Comparison of ENCODE assay signal across 1 cellular context in genomic region chr19:39445258-39446071, GRCh38.
A peak's percentile ranks its signal among the peaks of the same experiment; 100 is the strongest.
TF ChIP-seq lines count a peak whose summit lies in the region.

Gene SUPT5H (plus strand): TSS chr19:39445582. CDS start chr19:39445891, 309 bp downstream.

TF ChIP-seq in HepG2, 621 proteins besides CTCF, POLR2A, EP300 and RAD21 (continued from another document and continues in another):
- TF ChIP-seq ZNF816 (CRISPR knock-in tag; IDR thresholded peaks at IDR 0.05; ENCODE audit: borderline replicate concordance): peak; percentile 81; the same call in 1 of the 2 replicates
- peak; percentile 100 for TF ChIP-seq THAP7 (CRISPR knock-in tag; IDR thresholded peaks at IDR 0.05)
- TF ChIP-seq MYNN (CRISPR knock-in tag; IDR thresholded peaks at IDR 0.05; ENCODE audit: low read depth): 0 out of 2 replicates have a peak, but pooled peaks have one; percentile 57
- TF ChIP-seq MTA1 (CRISPR knock-in tag; IDR thresholded peaks at IDR 0.05; ENCODE audit: borderline replicate concordance): peak; percentile 46; the same call in 1 of the 2 replicates
- peak; percentile 42 for TF ChIP-seq ZNF18 (CRISPR knock-in tag; IDR thresholded peaks at IDR 0.05; ENCODE audit: insufficient replicate concordance)
- no peak for TF ChIP-seq ZNF367 (CRISPR knock-in tag; IDR thresholded peaks at IDR 0.05; ENCODE audit: borderline replicate concordance)
- peak; percentile 83; the same call in 1 of the 2 replicates for TF ChIP-seq HINFP (CRISPR knock-in tag; IDR thresholded peaks at IDR 0.05; ENCODE audit: low read depth)
- TF ChIP-seq ZSCAN25 (CRISPR knock-in tag; IDR thresholded peaks at IDR 0.05): no peak; the same call in 1 of the 2 replicates
- TF ChIP-seq PREB (CRISPR knock-in tag; IDR thresholded peaks at IDR 0.05): no peak
- no peak for TF ChIP-seq JARID2 (CRISPR knock-in tag; IDR thresholded peaks at IDR 0.05; ENCODE audit: insufficient replicate concordance)
- TF ChIP-seq GATA4 (IDR thresholded peaks at IDR 0.05; ENCODE audit: borderline replicate concordance, low read depth): peak; percentile 74; the same call in 1 of the 2 replicates
- peak; percentile 70; the same call in 1 of the 2 replicates for TF ChIP-seq HES4 (CRISPR knock-in tag; IDR thresholded peaks at IDR 0.05; ENCODE audit: borderline replicate concordance)
- TF ChIP-seq KDM4B (CRISPR knock-in tag; IDR thresholded peaks at IDR 0.05): peak; percentile 65; the same call in 1 of the 2 replicates
- peak; percentile 99 for TF ChIP-seq CHD2 (IDR thresholded peaks at IDR 0.05; ENCODE audit: low read depth, low read length)
- peak; percentile 96; the same call in 1 of the 2 replicates for TF ChIP-seq ZNF607 (CRISPR knock-in tag; IDR thresholded peaks at IDR 0.05; ENCODE audit: borderline replicate concordance)
- TF ChIP-seq ZNF883 (CRISPR knock-in tag; IDR thresholded peaks at IDR 0.05; ENCODE audit: not compliant biosample characterization): peak; percentile 92
- no peak for TF ChIP-seq CENPBD1 (CRISPR knock-in tag; IDR thresholded peaks at IDR 0.05; ENCODE audit: borderline replicate concordance, low read depth)
- TF ChIP-seq CHD4 (IDR thresholded peaks at IDR 0.05; ENCODE audit: borderline replicate concordance, low read length): no peak
- peak; percentile 61 for TF ChIP-seq NFYC (CRISPR knock-in tag; IDR thresholded peaks at IDR 0.05)
- no peak for TF ChIP-seq ZNF3 (CRISPR knock-in tag; IDR thresholded peaks at IDR 0.05)
- no peak for TF ChIP-seq GPBP1L1 (CRISPR knock-in tag; IDR thresholded peaks at IDR 0.05)
- TF ChIP-seq SKI (IDR thresholded peaks at IDR 0.05; ENCODE audit: partially characterized antibody): peak; percentile 18
- no peak for TF ChIP-seq GLI4 (CRISPR knock-in tag; IDR thresholded peaks at IDR 0.05; ENCODE audit: borderline replicate concordance)
- no peak for TF ChIP-seq ZNF646 (CRISPR knock-in tag; IDR thresholded peaks at IDR 0.05)
- no peak for TF ChIP-seq MZF1 (CRISPR knock-in tag; IDR thresholded peaks at IDR 0.05; ENCODE audit: borderline replicate concordance)
- no peak for TF ChIP-seq XRCC5 (optimal IDR thresholded peaks at IDR 0.05; ENCODE audit: low read length)
- TF ChIP-seq ARNTL (CRISPR knock-in tag; IDR thresholded peaks at IDR 0.05): no peak
- no peak for TF ChIP-seq SOX13 (IDR thresholded peaks at IDR 0.05)
- TF ChIP-seq SOX13 (CRISPR knock-in tag; conservative IDR thresholded peaks at IDR 0.05 in 1 of 2, IDR thresholded peaks at IDR 0.05 in 1 of 2): 0 out of 4 replicates have a peak, but pooled peaks of 1 of the 2 experiments have one; percentile 45
- TF ChIP-seq ZNF776 (CRISPR knock-in tag; IDR thresholded peaks at IDR 0.05): peak; percentile 80; the same call in 1 of the 2 replicates
- peak; percentile 84; the same call in 1 of the 2 replicates for TF ChIP-seq ZNF333 (CRISPR knock-in tag; IDR thresholded peaks at IDR 0.05; ENCODE audit: borderline replicate concordance)
- peak; percentile 25; the same call in 1 of the 2 replicates for TF ChIP-seq IRX3 (CRISPR knock-in tag; IDR thresholded peaks at IDR 0.05; ENCODE audit: borderline replicate concordance, low read depth)
- no peak for TF ChIP-seq EHMT2 (IDR thresholded peaks at IDR 0.05; ENCODE audit: borderline replicate concordance, low read depth, low read length)
- peak; percentile 76 for TF ChIP-seq ETV5 (CRISPR knock-in tag; IDR thresholded peaks at IDR 0.05; ENCODE audit: borderline replicate concordance)
- no peak for TF ChIP-seq HMG20A (CRISPR knock-in tag; IDR thresholded peaks at IDR 0.05; ENCODE audit: borderline replicate concordance)
- no peak for TF ChIP-seq ZNF337 (CRISPR knock-in tag; IDR thresholded peaks at IDR 0.05; ENCODE audit: borderline replicate concordance, low read depth)
- TF ChIP-seq ZNF383 (CRISPR knock-in tag; IDR thresholded peaks at IDR 0.05; ENCODE audit: borderline replicate concordance): no peak
- TF ChIP-seq ZNF33B (CRISPR knock-in tag; IDR thresholded peaks at IDR 0.05): peak; percentile 89; the same call in 1 of the 2 replicates
- TF ChIP-seq CC2D1A (CRISPR knock-in tag; IDR thresholded peaks at IDR 0.05): no peak
- peak; percentile 71; the same call in 1 of the 2 replicates for TF ChIP-seq ZSCAN21 (CRISPR knock-in tag; IDR thresholded peaks at IDR 0.05; ENCODE audit: borderline replicate concordance)
- 0 out of 2 replicates have a peak, but pooled peaks have one; percentile 13 for TF ChIP-seq FOXC1 (CRISPR knock-in tag; IDR thresholded peaks at IDR 0.05; ENCODE audit: borderline replicate concordance)
- TF ChIP-seq ZBTB44 (CRISPR knock-in tag; IDR thresholded peaks at IDR 0.05): 0 out of 2 replicates have a peak, but pooled peaks have one; percentile 49
- TF ChIP-seq TFDP1 (CRISPR knock-in tag; IDR thresholded peaks at IDR 0.05; ENCODE audit: borderline replicate concordance): peak; percentile 89
- no peak for TF ChIP-seq ZNF589 (CRISPR knock-in tag; conservative IDR thresholded peaks at IDR 0.05)
- TF ChIP-seq REPIN1 (CRISPR knock-in tag; IDR thresholded peaks at IDR 0.05; ENCODE audit: borderline replicate concordance, low read depth): peak; percentile 48; the same call in 1 of the 2 replicates
- no peak for TF ChIP-seq KLF12 (CRISPR knock-in tag; IDR thresholded peaks at IDR 0.05; ENCODE audit: borderline replicate concordance)
